In genomic region chr15:94186770-94187331, GRCh38 we compare ENCODE assay signal across 16 cellular contexts.
"Had no signal": no experiment of that assay in that cellular context is flagged by ENCODE, and none has a peak within 500 bp of the region (broad histone marks: within the 10 kb centered on the region; RNA-seq: fewer than 3 reads in every experiment).

No MANE protein-coding gene starts in this region.

- H3K27me3 ChIP-seq: sigmoid colon, testis had no signal

- H3K4me3 ChIP-seq: coronary artery, lung, sigmoid colon, testis had no signal

- H3K36me3 ChIP-seq: sigmoid colon had no signal

- H3K27ac ChIP-seq: coronary artery, sigmoid colon, testis had no signal

- DNase-seq: activated CD4-positive, alpha-beta T cell treated with anti-CD3 and anti-CD28 coated beads for 36 hours; activated CD4-positive, alpha-beta T cell treated with anti-CD3 and anti-CD28 coated beads, Interleukin-2, amount 50 U/mL, for 48 hours; activated naive CD4-positive, alpha-beta T cell; activated naive CD8-positive, alpha-beta T cell treated with anti-CD3 and anti-CD28 coated beads, Interleukin-2, amount 10 ng/mL, durations not matched to agents 7 days and 5 days; foreskin melanocyte; glutamatergic neuron; hippocampal formation; midbrain; sigmoid colon; stimulated activated CD4-positive, alpha-beta T cell treated with anti-CD3 and anti-CD28 coated beads, Interleukin-4, amount 100 ng/mL, for 4 hours; T-helper 2 cell; testis had no signal

- FAIRE-seq: keratinocyte had no signal

- H3K9me3 ChIP-seq: sigmoid colon, testis had no signal

- ATAC-seq: activated CD4-positive, alpha-beta T cell treated with anti-CD3 and anti-CD28 coated beads for 36 hours; stimulated activated memory B cell treated with anti-CD40 and anti-IgM and Interleukin-4, amounts not matched to agents 10 μg/mL and 1 μg/mL and 100 μg/mL, for 72 hours had no signal

- H3K4me1 ChIP-seq: sigmoid colon, testis had no signal
